ENCODE assay signal across 8 cellular contexts in genomic region chr7:76262683-76263402, GRCh38. TPM values are rescaled to one million over a fixed set of nuclear protein-coding genes. Genes with fewer than 3 reads are reported as not detected.
DNase-seq lines count a peak whose midpoint lies in the region; ATAC-seq and TF ChIP-seq lines count a peak whose summit lies in the region.

No MANE protein-coding gene starts in this region.

- no peaks in the 10 kb centered on the region for H3K79me2 ChIP-seq in Loucy (ENCODE audit: insufficient read depth, low read length)

- WGBS in liver, result 70% methylated on average over 7 of the region's 7 CpGs

- no peaks in the 10 kb centered on the region for H3K9me3 Mint-ChIP-seq in type B pancreatic cell

- no peaks in the 10 kb centered on the region for H3K4me1 Mint-ChIP-seq in type B pancreatic cell (ENCODE audit: unreplicated experiment)

- H3K36me3 ChIP-seq in Loucy (ENCODE audit: insufficient read depth, low read length) (no peaks in the 10 kb centered on the region), SJCRH30 (no peaks in the 10 kb centered on the region), liver (ENCODE audit: control insufficient read depth in 4 of 4, insufficient read depth in 3 of 4, low read depth in 1 of 4, low read length in 3 of 4) (no peaks in the 10 kb centered on the region)

- H3K4me1 ChIP-seq in Loucy (ENCODE audit: insufficient read depth, low read length, poor library complexity, severe bottlenecking), result no peaks in the 10 kb centered on the region
- H3K4me1 ChIP-seq in SJCRH30, result no peaks in the 10 kb centered on the region
- peaks cover 4 to 9% (median 6%) of the 10 kb centered on the region in 4 donors for H3K4me1 ChIP-seq in liver (ENCODE audit: control insufficient read depth in 4 of 4, insufficient read depth in 4 of 4, low read length in 3 of 4)

- H3K9me2 ChIP-seq in Loucy (replicated peaks; ENCODE audit: low read depth, low read length), result no peaks in the 10 kb centered on the region

- H3K4me3 ChIP-seq in Loucy (ENCODE audit: low read length, poor library complexity, severe bottlenecking) (no peak overlapping the region), SJCRH30 (no peak overlapping the region), liver (ENCODE audit: low read depth in 1 of 3, low read length in 3 of 3) (no peak overlapping the region)

- H3K9ac ChIP-seq in Loucy (ENCODE audit: low read depth, low read length, poor library complexity, severe bottlenecking) (no peak overlapping the region), liver (ENCODE audit: low read depth in 1 of 2, low read length in 2 of 2) (no peak overlapping the region)

- H3F3A ChIP-seq in Loucy (ENCODE audit: low read depth), result no peaks in the 10 kb centered on the region

- DNase-seq in stimulated activated CD4-positive, alpha-beta T cell treated with anti-CD3 and anti-CD28 coated beads, Interleukin-12 subunit alpha, Interleukin-12 subunit beta, amount 100 ng/mL, for 48 hours (ENCODE audit: low read depth in 2 of 3, low spot score in 1 of 3), result peak in 2 of 3 donors; percentile 29 to 32
- no peak for DNase-seq in stimulated activated CD4-positive, alpha-beta T cell treated with anti-CD3 and anti-CD28 coated beads, Interleukin-4, amount 100 ng/mL, for 4 hours
- DNase-seq in SJCRH30 (peak; percentile 78 to 89), dermis blood vessel endothelial cell (peak; percentile 81), type B pancreatic cell (ENCODE audit: extremely low spot score, unreplicated experiment) (no peak)

- ATAC-seq in HG03571 (IDR thresholded peaks at IDR 0.05; ENCODE audit: unreplicated experiment), result no peak

- no peak overlapping the region for H3K4me2 ChIP-seq in Loucy (ENCODE audit: low read depth, low read length, poor library complexity, severe bottlenecking)

- peaks cover 40% of the 10 kb centered on the region for H3K27me3 Mint-ChIP-seq in type B pancreatic cell

- H3K27ac ChIP-seq in SJCRH30, result no peak overlapping the region
- no peak overlapping the region for H3K27ac ChIP-seq in liver (ENCODE audit: low read depth in 1 of 2, low read length in 2 of 2)

- H3K9me3 ChIP-seq in Loucy (ENCODE audit: insufficient read depth, low read depth, low read length) (no peaks in the 10 kb centered on the region), SJCRH30 (replicated peaks) (no peaks in the 10 kb centered on the region), liver (ENCODE audit: control insufficient read depth in 4 of 4, low read length in 3 of 4) (no peaks in the 10 kb centered on the region)

- H4K20me1 ChIP-seq in Loucy (ENCODE audit: insufficient read depth, low read length, poor library complexity, severe bottlenecking), result no peaks in the 10 kb centered on the region

- no peaks in the 10 kb centered on the region for H3K36me3 Mint-ChIP-seq in type B pancreatic cell

- no peak overlapping the region for H2AFZ ChIP-seq in Loucy (ENCODE audit: low read length)

- H3K27me3 ChIP-seq in Loucy (ENCODE audit: insufficient read depth, low read length, poor library complexity, severe bottlenecking) (no peaks in the 10 kb centered on the region), SJCRH30 (no peaks in the 10 kb centered on the region), liver (ENCODE audit: control insufficient read depth in 4 of 4, insufficient read depth in 4 of 4, low read length in 3 of 4) (peaks cover 0 to 6% (median 3%) of the 10 kb centered on the region in 4 donors)

- no peak overlapping the region for H3K27ac Mint-ChIP-seq in type B pancreatic cell

- TF ChIP-seq CTCF in Loucy (conservative IDR thresholded peaks at IDR 0.05; ENCODE audit: low read length) (peak; percentile 87), liver (IDR thresholded peaks at IDR 0.05; ENCODE audit: low read depth, low read length, missing input control) (peak; percentile 73), type B pancreatic cell (conservative IDR thresholded peaks at IDR 0.05) (peak; percentile 85)

- no peak overlapping the region for H3K4me3 Mint-ChIP-seq in type B pancreatic cell

- peak; percentile 84 to 94 for TF ChIP-seq RAD21 in liver (IDR thresholded peaks at IDR 0.05)

TF ChIP-seq in liver, 16 proteins besides CTCF, POLR2A, EP300 and RAD21:
- TF ChIP-seq, protein P1, sequence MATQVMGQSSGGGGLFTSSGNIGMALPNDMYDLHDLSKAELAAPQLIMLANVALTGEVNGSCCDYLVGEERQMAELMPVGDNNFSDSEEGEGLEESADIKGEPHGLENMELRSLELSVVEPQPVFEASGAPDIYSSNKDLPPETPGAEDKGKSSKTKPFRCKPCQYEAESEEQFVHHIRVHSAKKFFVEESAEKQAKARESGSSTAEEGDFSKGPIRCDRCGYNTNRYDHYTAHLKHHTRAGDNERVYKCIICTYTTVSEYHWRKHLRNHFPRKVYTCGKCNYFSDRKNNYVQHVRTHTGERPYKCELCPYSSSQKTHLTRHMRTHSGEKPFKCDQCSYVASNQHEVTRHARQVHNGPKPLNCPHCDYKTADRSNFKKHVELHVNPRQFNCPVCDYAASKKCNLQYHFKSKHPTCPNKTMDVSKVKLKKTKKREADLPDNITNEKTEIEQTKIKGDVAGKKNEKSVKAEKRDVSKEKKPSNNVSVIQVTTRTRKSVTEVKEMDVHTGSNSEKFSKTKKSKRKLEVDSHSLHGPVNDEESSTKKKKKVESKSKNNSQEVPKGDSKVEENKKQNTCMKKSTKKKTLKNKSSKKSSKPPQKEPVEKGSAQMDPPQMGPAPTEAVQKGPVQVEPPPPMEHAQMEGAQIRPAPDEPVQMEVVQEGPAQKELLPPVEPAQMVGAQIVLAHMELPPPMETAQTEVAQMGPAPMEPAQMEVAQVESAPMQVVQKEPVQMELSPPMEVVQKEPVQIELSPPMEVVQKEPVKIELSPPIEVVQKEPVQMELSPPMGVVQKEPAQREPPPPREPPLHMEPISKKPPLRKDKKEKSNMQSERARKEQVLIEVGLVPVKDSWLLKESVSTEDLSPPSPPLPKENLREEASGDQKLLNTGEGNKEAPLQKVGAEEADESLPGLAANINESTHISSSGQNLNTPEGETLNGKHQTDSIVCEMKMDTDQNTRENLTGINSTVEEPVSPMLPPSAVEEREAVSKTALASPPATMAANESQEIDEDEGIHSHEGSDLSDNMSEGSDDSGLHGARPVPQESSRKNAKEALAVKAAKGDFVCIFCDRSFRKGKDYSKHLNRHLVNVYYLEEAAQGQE (IDR thresholded peaks at IDR 0.05), result no peak
- TF ChIP-seq FOXA1 (IDR thresholded peaks at IDR 0.05), result no peak
- no peak for TF ChIP-seq FOXA2 (IDR thresholded peaks at IDR 0.05)
- no peak for TF ChIP-seq ZBTB33 (IDR thresholded peaks at IDR 0.05)
- TF ChIP-seq RXRA (IDR thresholded peaks at IDR 0.05), result no peak
- TF ChIP-seq ATF3 (IDR thresholded peaks at IDR 0.05), result no peak

RNA-seq across cellular contexts. Expression of gene HSPB1, which starts 39.6 kb away (rescaled TPM):
- 116 and 118 TPM in 2 replicates for total RNA-seq in SJCRH30 (2014; rRNA removed; shearing (Covaris generic))
- total RNA-seq in dermis blood vessel endothelial cell, result 109 and 120 TPM in 2 replicates
- total RNA-seq in liver, result 10 to 100 TPM; 25.5 to 39.2 TPM
- polyA plus RNA-seq in liver, result 100 to 1,000 TPM; 169 to 186 TPM
- 228 and 315 TPM in 2 replicates for total RNA-seq in type B pancreatic cell (ENCODE audit: low replicate concordance)

Comparison
In these comparisons a context has a peak if more than half of its experiments do, and no peak if none do; other contexts are left out.
1. DNase-seq: peak in stimulated activated CD4-positive, alpha-beta T cell treated with anti-CD3 and anti-CD28 coated beads, Interleukin-12 subunit alpha, Interleukin-12 subunit beta, amount 100 ng/mL, for 48 hours (2 of 3), SJCRH30 (2 of 2) and dermis blood vessel endothelial cell (single experiment); none in stimulated activated CD4-positive, alpha-beta T cell treated with anti-CD3 and anti-CD28 coated beads, Interleukin-4, amount 100 ng/mL, for 4 hours (0 of 2) and type B pancreatic cell (single experiment).
2. Peak in every context shown above with its lines, with median percentiles within 50 percentile points of each other: CTCF ChIP-seq.